In the genomic region with DNA sequence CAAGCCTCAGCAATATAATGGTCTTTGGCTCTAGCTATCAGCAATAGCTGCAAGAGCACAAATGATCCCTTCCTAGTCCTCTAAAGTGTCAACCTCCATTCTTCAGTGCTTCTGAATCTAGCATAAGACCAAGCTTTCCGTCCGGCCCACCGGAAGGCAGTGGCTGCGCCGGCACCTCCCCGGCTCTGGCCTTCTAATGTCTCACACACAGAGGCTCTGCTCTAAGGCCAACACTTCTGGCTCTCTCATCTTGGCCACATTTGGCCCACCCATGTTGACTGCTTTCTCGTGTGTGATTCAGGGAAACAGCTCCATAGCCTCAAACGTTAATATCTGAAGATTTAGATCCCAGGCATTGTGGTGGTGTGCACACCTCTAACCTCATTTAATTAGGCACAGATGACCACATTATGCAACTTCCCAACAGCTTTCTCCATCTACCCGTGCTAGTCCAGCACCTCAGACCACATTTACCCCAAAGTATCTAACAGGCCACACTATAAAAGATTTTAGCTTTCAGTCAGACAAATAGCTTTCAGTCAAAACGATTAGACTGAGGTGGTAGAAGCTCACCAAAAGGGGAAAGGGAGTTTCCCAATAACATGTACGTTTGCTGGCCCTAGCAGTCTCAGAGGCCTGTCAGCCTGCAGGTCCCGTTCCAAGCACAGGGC, we compare ENCODE assay signal across 1 cellular context.
TF ChIP-seq lines count a peak whose summit lies in the region.

No MANE protein-coding gene starts in this region.

TF ChIP-seq in GM12878, 131 proteins besides CTCF, POLR2A, EP300 and RAD21 (continued from another document):
- TF ChIP-seq, protein P1, sequence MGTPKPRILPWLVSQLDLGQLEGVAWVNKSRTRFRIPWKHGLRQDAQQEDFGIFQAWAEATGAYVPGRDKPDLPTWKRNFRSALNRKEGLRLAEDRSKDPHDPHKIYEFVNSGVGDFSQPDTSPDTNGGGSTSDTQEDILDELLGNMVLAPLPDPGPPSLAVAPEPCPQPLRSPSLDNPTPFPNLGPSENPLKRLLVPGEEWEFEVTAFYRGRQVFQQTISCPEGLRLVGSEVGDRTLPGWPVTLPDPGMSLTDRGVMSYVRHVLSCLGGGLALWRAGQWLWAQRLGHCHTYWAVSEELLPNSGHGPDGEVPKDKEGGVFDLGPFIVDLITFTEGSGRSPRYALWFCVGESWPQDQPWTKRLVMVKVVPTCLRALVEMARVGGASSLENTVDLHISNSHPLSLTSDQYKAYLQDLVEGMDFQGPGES (IDR thresholded peaks at IDR 0.05) = no peak
- 0 out of 2 replicates have a peak, but pooled peaks have one; percentile 20 for TF ChIP-seq NFIC (IDR thresholded peaks at IDR 0.05; ENCODE audit: low read depth, low read length)
- TF ChIP-seq GATAD2B (conservative IDR thresholded peaks at IDR 0.05; ENCODE audit: low read depth) = no peak
- TF ChIP-seq SMAD5 (IDR thresholded peaks at IDR 0.05; ENCODE audit: low read depth) = no peak
- TF ChIP-seq BCL11A (IDR thresholded peaks at IDR 0.05; ENCODE audit: low read depth, low read length) = peak; percentile 36; the same call in 1 of the 2 replicates
- TF ChIP-seq, protein P2, sequence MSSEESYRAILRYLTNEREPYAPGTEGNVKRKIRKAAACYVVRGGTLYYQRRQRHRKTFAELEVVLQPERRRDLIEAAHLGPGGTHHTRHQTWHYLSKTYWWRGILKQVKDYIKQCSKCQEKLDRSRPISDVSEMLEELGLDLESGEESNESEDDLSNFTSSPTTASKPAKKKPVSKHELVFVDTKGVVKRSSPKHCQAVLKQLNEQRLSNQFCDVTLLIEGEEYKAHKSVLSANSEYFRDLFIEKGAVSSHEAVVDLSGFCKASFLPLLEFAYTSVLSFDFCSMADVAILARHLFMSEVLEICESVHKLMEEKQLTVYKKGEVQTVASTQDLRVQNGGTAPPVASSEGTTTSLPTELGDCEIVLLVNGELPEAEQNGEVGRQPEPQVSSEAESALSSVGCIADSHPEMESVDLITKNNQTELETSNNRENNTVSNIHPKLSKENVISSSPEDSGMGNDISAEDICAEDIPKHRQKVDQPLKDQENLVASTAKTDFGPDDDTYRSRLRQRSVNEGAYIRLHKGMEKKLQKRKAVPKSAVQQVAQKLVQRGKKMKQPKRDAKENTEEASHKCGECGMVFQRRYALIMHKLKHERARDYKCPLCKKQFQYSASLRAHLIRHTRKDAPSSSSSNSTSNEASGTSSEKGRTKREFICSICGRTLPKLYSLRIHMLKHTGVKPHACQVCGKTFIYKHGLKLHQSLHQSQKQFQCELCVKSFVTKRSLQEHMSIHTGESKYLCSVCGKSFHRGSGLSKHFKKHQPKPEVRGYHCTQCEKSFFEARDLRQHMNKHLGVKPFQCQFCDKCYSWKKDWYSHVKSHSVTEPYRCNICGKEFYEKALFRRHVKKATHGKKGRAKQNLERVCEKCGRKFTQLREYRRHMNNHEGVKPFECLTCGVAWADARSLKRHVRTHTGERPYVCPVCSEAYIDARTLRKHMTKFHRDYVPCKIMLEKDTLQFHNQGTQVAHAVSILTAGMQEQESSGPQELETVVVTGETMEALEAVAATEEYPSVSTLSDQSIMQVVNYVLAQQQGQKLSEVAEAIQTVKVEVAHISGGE (CRISPR knock-in tag; IDR thresholded peaks at IDR 0.05) = no peak
TF ChIP-seq in GM12878: peak in this region for 9.
